ENCODE assay signal across 1 cellular context in genomic region chr7:131607291-131608111, GRCh38.
TF ChIP-seq lines count a peak whose summit lies in the region.

No MANE protein-coding gene starts in this region.

TF ChIP-seq in HEK293T, 16 proteins besides CTCF, POLR2A, EP300 and RAD21 (continued from another document):
- TF ChIP-seq HDGF (IDR thresholded peaks at IDR 0.05; ENCODE audit: borderline replicate concordance): no peak
- no peak for TF ChIP-seq LEF1 (IDR thresholded peaks at IDR 0.05; ENCODE audit: borderline replicate concordance)
